30 cellular contexts compared by ENCODE assay signal in the genomic region with DNA sequence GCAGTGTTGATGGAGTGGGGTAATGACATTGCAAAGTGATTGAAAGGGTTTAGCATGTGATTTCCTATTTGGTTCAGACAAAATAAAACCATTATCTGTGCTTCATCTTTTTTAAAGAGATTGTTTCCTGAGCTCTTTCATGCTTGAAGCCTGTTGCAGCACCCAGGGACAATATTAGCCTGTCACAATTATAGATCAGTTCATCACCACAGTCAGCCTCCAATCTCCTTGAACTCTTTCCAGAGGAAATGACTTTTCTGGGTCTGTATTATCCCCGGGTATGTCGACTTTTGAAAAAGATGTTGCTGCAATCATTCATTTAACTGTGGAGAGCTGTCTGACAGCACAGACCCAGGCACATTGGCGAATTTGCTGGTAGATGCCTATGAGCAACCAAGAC.
"Had no signal": no experiment of that assay in that cellular context is flagged by ENCODE, and none has a peak within 500 bp of the region (broad histone marks: within the 10 kb centered on the region; RNA-seq: fewer than 3 reads in every experiment).

No MANE protein-coding gene starts in this region.

- H3K36me3 ChIP-seq: neural progenitor cell, ovary, right lobe of liver, sigmoid colon, suprapubic skin, tibial artery, transverse colon, upper lobe of right lung, uterus had no signal

- H3K79me2 ChIP-seq: parathyroid adenoma had no signal

- H3K9me3 ChIP-seq: ovary, psoas muscle, right lobe of liver, sigmoid colon, suprapubic skin, testis, tibial artery, transverse colon, upper lobe of right lung, uterus had no signal

- DNase-seq: naive thymus-derived CD4-positive, alpha-beta T cell; natural killer cell; occipital lobe; ovary; posterior cingulate gyrus; psoas muscle; right cardiac atrium; right lobe of liver; sigmoid colon; small intestine; stimulated activated CD4-positive, alpha-beta T cell treated with anti-CD3 and anti-CD28 coated beads, Interleukin-15, amount 100 ng/mL, for 24 hours; stimulated activated CD4-positive, alpha-beta T cell treated with anti-CD3 and anti-CD28 coated beads, Interleukin-2, amount 100 ng/mL, for 24 hours; stimulated activated CD4-positive, alpha-beta T cell treated with anti-CD3 and anti-CD28 coated beads, Interleukin-2, amount 100 ng/mL, for 48 hours; stimulated activated CD4-positive, alpha-beta T cell treated with anti-CD3 and anti-CD28 coated beads, Interleukin-4, amount 100 ng/mL, for 24 hours; stimulated activated naive B cell treated with anti-CD40 and anti-IgM and Interleukin-4, amounts not matched to agents 10 μg/mL and 1 μg/mL and 100 μg/mL, for 72 hours; stimulated activated naive CD8-positive, alpha-beta T cell treated with anti-CD3 and anti-CD28 coated beads, Interleukin-15, amount 100 ng/mL, for 72 hours; stimulated activated naive CD8-positive, alpha-beta T cell treated with anti-CD3 and anti-CD28 coated beads, Interleukin-15, Interleukin-2, amounts not matched to agents 100 U/mL and 50 U/mL, for 24 hours; substantia nigra; tibial artery; transverse colon; upper lobe of right lung; uterus had no signal

- H3K27ac Mint-ChIP-seq: naive thymus-derived CD4-positive, alpha-beta T cell; natural killer cell; nephron; neural progenitor cell; progenitor cell of endocrine pancreas; stimulated activated effector memory CD8-positive, alpha-beta T cell treated with anti-CD3 and anti-CD28 coated beads, Interleukin-12 subunit alpha, Interleukin-12 subunit beta, amount 100 ng/mL, for 72 hours; stimulated activated naive B cell treated with anti-CD40 and anti-IgM and Interleukin-4, amounts not matched to agents 10 μg/mL and 1 μg/mL and 100 μg/mL, for 72 hours; stimulated activated naive CD8-positive, alpha-beta T cell treated with anti-CD3 and anti-CD28 coated beads, Interleukin-15, amount 100 ng/mL, for 72 hours; type B pancreatic cell had no signal

- H3K4me3 ChIP-seq: neural progenitor cell, ovary, psoas muscle, right lobe of liver, sigmoid colon, suprapubic skin, testis, tibial artery, transverse colon, upper lobe of right lung, uterus had no signal

- H2AFZ ChIP-seq: neural progenitor cell, parathyroid adenoma had no signal

- H3K9ac ChIP-seq: neural progenitor cell, parathyroid adenoma had no signal

- H3K9me3 Mint-ChIP-seq: naive thymus-derived CD4-positive, alpha-beta T cell; natural killer cell; nephron; neural progenitor cell; stimulated activated effector memory CD8-positive, alpha-beta T cell treated with anti-CD3 and anti-CD28 coated beads, Interleukin-12 subunit alpha, Interleukin-12 subunit beta, amount 100 ng/mL, for 72 hours; stimulated activated naive B cell treated with anti-CD40 and anti-IgM and Interleukin-4, amounts not matched to agents 10 μg/mL and 1 μg/mL and 100 μg/mL, for 72 hours; stimulated activated naive CD8-positive, alpha-beta T cell treated with anti-CD3 and anti-CD28 coated beads, Interleukin-15, amount 100 ng/mL, for 72 hours; type B pancreatic cell had no signal

- H3K4me2 ChIP-seq: neural progenitor cell had no signal

- H3K27ac ChIP-seq: neural progenitor cell, ovary, parathyroid adenoma, psoas muscle, right lobe of liver, sigmoid colon, suprapubic skin, testis, tibial artery, transverse colon, upper lobe of right lung, uterus had no signal

- H3K27me3 ChIP-seq: neural progenitor cell, ovary, right lobe of liver, sigmoid colon, testis, transverse colon, uterus had no signal

- FAIRE-seq: small intestine had no signal

- H3K4me3 Mint-ChIP-seq: naive thymus-derived CD4-positive, alpha-beta T cell; natural killer cell; nephron; neural progenitor cell; stimulated activated effector memory CD8-positive, alpha-beta T cell treated with anti-CD3 and anti-CD28 coated beads, Interleukin-12 subunit alpha, Interleukin-12 subunit beta, amount 100 ng/mL, for 72 hours; stimulated activated naive B cell treated with anti-CD40 and anti-IgM and Interleukin-4, amounts not matched to agents 10 μg/mL and 1 μg/mL and 100 μg/mL, for 72 hours; stimulated activated naive CD8-positive, alpha-beta T cell treated with anti-CD3 and anti-CD28 coated beads, Interleukin-15, amount 100 ng/mL, for 72 hours; type B pancreatic cell had no signal

- H3K4me1 ChIP-seq: neural progenitor cell, parathyroid adenoma, psoas muscle, sigmoid colon, suprapubic skin, testis, tibial artery, upper lobe of right lung, uterus had no signal

- H3K4me1 Mint-ChIP-seq: naive thymus-derived CD4-positive, alpha-beta T cell; natural killer cell; nephron; neural progenitor cell; stimulated activated effector memory CD8-positive, alpha-beta T cell treated with anti-CD3 and anti-CD28 coated beads, Interleukin-12 subunit alpha, Interleukin-12 subunit beta, amount 100 ng/mL, for 72 hours; stimulated activated naive B cell treated with anti-CD40 and anti-IgM and Interleukin-4, amounts not matched to agents 10 μg/mL and 1 μg/mL and 100 μg/mL, for 72 hours; stimulated activated naive CD8-positive, alpha-beta T cell treated with anti-CD3 and anti-CD28 coated beads, Interleukin-15, amount 100 ng/mL, for 72 hours had no signal

- H3K36me3 Mint-ChIP-seq: natural killer cell; neural progenitor cell; stimulated activated effector memory CD8-positive, alpha-beta T cell treated with anti-CD3 and anti-CD28 coated beads, Interleukin-12 subunit alpha, Interleukin-12 subunit beta, amount 100 ng/mL, for 72 hours; stimulated activated naive B cell treated with anti-CD40 and anti-IgM and Interleukin-4, amounts not matched to agents 10 μg/mL and 1 μg/mL and 100 μg/mL, for 72 hours; type B pancreatic cell had no signal

- ATAC-seq: naive thymus-derived CD4-positive, alpha-beta T cell; natural killer cell; psoas muscle; right cardiac atrium; right lobe of liver; stimulated activated effector memory CD8-positive, alpha-beta T cell treated with anti-CD3 and anti-CD28 coated beads, Interleukin-12 subunit alpha, Interleukin-12 subunit beta, amount 100 ng/mL, for 72 hours; stimulated activated naive B cell treated with anti-CD40 and anti-IgM and Interleukin-4, amounts not matched to agents 10 μg/mL and 1 μg/mL and 100 μg/mL, for 72 hours; stimulated activated naive CD8-positive, alpha-beta T cell treated with anti-CD3 and anti-CD28 coated beads, Interleukin-15, amount 100 ng/mL, for 72 hours; stimulated activated naive CD8-positive, alpha-beta T cell treated with anti-CD3 and anti-CD28 coated beads, Interleukin-15, Interleukin-2, amounts not matched to agents 100 U/mL and 50 U/mL, for 24 hours; upper lobe of right lung had no signal
